In genomic region chr6:31864818-31865204, GRCh38 we compare ENCODE assay signal across 19 cellular contexts. TPM values are rescaled to one million over a fixed set of nuclear protein-coding genes. Genes with fewer than 3 reads are reported as not detected.
A peak's percentile ranks its signal among the peaks of the same experiment; 100 is the strongest.
DNase-seq lines count a peak whose midpoint lies in the region; ATAC-seq, FAIRE-seq and TF ChIP-seq lines count a peak whose summit lies in the region.
"Had no signal": no experiment of that assay in that cellular context is flagged by ENCODE, and none has a peak within 500 bp of the region (broad histone marks: within the 10 kb centered on the region; RNA-seq: fewer than 3 reads in every experiment).

No MANE protein-coding gene starts in this region.

- peaks cover 21% of the 10 kb centered on the region in 2 donors for H3K4me1 Mint-ChIP-seq in natural killer cell treated with Interleukin-12 subunit alpha and Interleukin-12 subunit beta and Interleukin-15 and Interleukin-18, amount 100 ng/mL, for 72 hours (ENCODE audit: low read depth in 2 of 2)
- H3K4me1 Mint-ChIP-seq in natural killer cell (peaks cover 20 to 33% of the 10 kb centered on the region in 2 donors), T-helper 17 cell (peaks cover 21% of the 10 kb centered on the region)

- no peak for TF ChIP-seq EP300 in tibial nerve (IDR thresholded peaks at IDR 0.05)

- no peaks in the 10 kb centered on the region for H3K9me3 Mint-ChIP-seq in natural killer cell treated with Interleukin-12 subunit alpha and Interleukin-12 subunit beta and Interleukin-15 and Interleukin-18, amount 100 ng/mL, for 72 hours
- H3K9me3 Mint-ChIP-seq in natural killer cell, result no peaks in the 10 kb centered on the region
- H3K9me3 Mint-ChIP-seq: activated B cell treated with CpG ODN at 0.5 μM for 24 hours; T-helper 1 cell treated with Interleukin-12 subunit alpha and Interleukin-12 subunit beta and Interleukin-4 antibody, amounts not matched to agents 30 μg/mL and 1 μg/mL, for 36 hours had no signal

- WGBS in tibial nerve, 2 donors, result 72 to 80% methylated on average over 8 of the region's 8 CpGs

- ATAC-seq in natural killer cell treated with Interleukin-12 subunit alpha and Interleukin-12 subunit beta and Interleukin-15 and Interleukin-18, amount 100 ng/mL, for 72 hours, result no peak
- ATAC-seq in natural killer cell (no peak), T-helper 17 cell (no peak), HG03039 (IDR thresholded peaks at IDR 0.05; ENCODE audit: unreplicated experiment) (no peak)
- ATAC-seq: gastrocnemius medialis had no signal

- no peaks in the 10 kb centered on the region for H3K27me3 Mint-ChIP-seq in natural killer cell treated with Interleukin-12 subunit alpha and Interleukin-12 subunit beta and Interleukin-15 and Interleukin-18, amount 100 ng/mL, for 72 hours
- H3K27me3 Mint-ChIP-seq in natural killer cell (ENCODE audit: low read depth in 2 of 2) (no peaks in the 10 kb centered on the region), T-helper 17 cell (no peaks in the 10 kb centered on the region)
- H3K27me3 Mint-ChIP-seq: activated B cell treated with CpG ODN at 0.5 μM for 24 hours had no signal

- no peak for DNase-seq in natural killer cell treated with Interleukin-12 subunit alpha and Interleukin-12 subunit beta and Interleukin-15 and Interleukin-18, amount 100 ng/mL, for 72 hours (ENCODE audit: low spot score)
- no peak for DNase-seq in natural killer cell
- DNase-seq in T-helper 17 cell, result no peak
- peak; percentile 39 for DNase-seq in kidney
- DNase-seq in tibial nerve (ENCODE audit: low spot score in 2 of 2), result no peak
- no peak for DNase-seq in AG08395 (ENCODE audit: low spot score)
- DNase-seq in stimulated activated naive CD4-positive, alpha-beta T cell (lab: John Stamatoyannopoulos, UW), result no peak
- DNase-seq: activated B cell treated with CpG ODN at 0.5 μM for 24 hours, adrenal gland, COR-L47, gastrocnemius medialis, NCI-H1417, NCI-H524 treated with DMSO at 0.1 percent for 48 hours had no signal

- TF ChIP-seq POLR2A in tibial nerve (IDR thresholded peaks at IDR 0.05), result no peak

- no peaks in the 10 kb centered on the region for H3K36me3 Mint-ChIP-seq in natural killer cell treated with Interleukin-12 subunit alpha and Interleukin-12 subunit beta and Interleukin-15 and Interleukin-18, amount 100 ng/mL, for 72 hours
- H3K36me3 Mint-ChIP-seq in natural killer cell (no peaks in the 10 kb centered on the region), T-helper 17 cell (ENCODE audit: low read depth) (no peaks in the 10 kb centered on the region)

- H3K4me1 ChIP-seq in kidney (ENCODE audit: control insufficient read depth in 1 of 2, insufficient read depth in 1 of 2, low read depth in 1 of 2, low read length in 2 of 2) (peaks cover 10 to 18% of the 10 kb centered on the region in 2 donors), tibial nerve (peaks cover 0 to 35% (median 16%) of the 10 kb centered on the region in 4 donors)

- peaks cover 6 to 12% of the 10 kb centered on the region in 2 donors for H3K36me3 ChIP-seq in kidney (ENCODE audit: control insufficient read depth in 1 of 2, insufficient read depth in 2 of 2, low read length in 2 of 2)
- peaks cover 0 to 12% (median 0%) of the 10 kb centered on the region in 3 donors for H3K36me3 ChIP-seq in tibial nerve
- H3K36me3 ChIP-seq: cardiac muscle cell had no signal

- intact Hi-C loops in natural killer cell (cut with micrococcal nuclease) (no loop called here), kidney (cut with DNase I) (no loop called here)

- TF ChIP-seq CTCF in natural killer cell (IDR thresholded peaks at IDR 0.05) (no peak), kidney (IDR thresholded peaks at IDR 0.05; ENCODE audit: borderline replicate concordance, extremely low read depth, insufficient read depth) (no peak), tibial nerve (IDR thresholded peaks at IDR 0.05) (no peak)

- H3K27ac ChIP-seq in kidney (ENCODE audit: low read depth in 2 of 2, low read length in 2 of 2), result no peak overlapping the region
- H3K27ac ChIP-seq in tibial nerve, result peak overlapping the region in 3 of 4 donors; percentile 36 to 89 (median 89)

- H3K4me3 Mint-ChIP-seq in natural killer cell treated with Interleukin-12 subunit alpha and Interleukin-12 subunit beta and Interleukin-15 and Interleukin-18, amount 100 ng/mL, for 72 hours, result peak overlapping the region; percentile 99
- H3K4me3 Mint-ChIP-seq in natural killer cell (no peak overlapping the region), T-helper 17 cell (no peak overlapping the region)

- H3K27ac Mint-ChIP-seq in natural killer cell treated with Interleukin-12 subunit alpha and Interleukin-12 subunit beta and Interleukin-15 and Interleukin-18, amount 100 ng/mL, for 72 hours, result no peak overlapping the region
- peak overlapping the region in 1 of 2 donors; percentile 99 for H3K27ac Mint-ChIP-seq in natural killer cell
- peak overlapping the region; percentile 97 for H3K27ac Mint-ChIP-seq in T-helper 17 cell
- H3K27ac Mint-ChIP-seq: activated B cell treated with CpG ODN at 0.5 μM for 24 hours; T-helper 1 cell treated with Interleukin-12 subunit alpha and Interleukin-12 subunit beta and Interleukin-4 antibody, amounts not matched to agents 30 μg/mL and 1 μg/mL, for 36 hours had no signal

- H3K4me3 ChIP-seq in kidney (ENCODE audit: low read length in 2 of 2) (no peak overlapping the region), tibial nerve (no peak overlapping the region)

- no peak for FAIRE-seq in kidney (lab: Jason Lieb, UNC)

- no peaks in the 10 kb centered on the region for H3K27me3 ChIP-seq in tibial nerve
- H3K27me3 ChIP-seq: adrenal gland, cardiac muscle cell, gastrocnemius medialis, right atrium auricular region had no signal

- H3K9ac ChIP-seq in kidney (ENCODE audit: low read length in 2 of 2), result no peak overlapping the region

- no peaks in the 10 kb centered on the region for H3K9me3 ChIP-seq in T-helper 17 cell (ENCODE audit: control insufficient read depth, low read length, poor library complexity, severe bottlenecking)
- H3K9me3 ChIP-seq in kidney (ENCODE audit: control insufficient read depth in 1 of 2, low read length in 2 of 2), result no peaks in the 10 kb centered on the region
- H3K9me3 ChIP-seq in tibial nerve, result no peaks in the 10 kb centered on the region
- H3K9me3 ChIP-seq: adrenal gland, gastrocnemius medialis, right atrium auricular region, thoracic aorta had no signal

RNA-seq across cellular contexts. Expression of gene NEU1, which starts 2.2 kb away (rescaled TPM):
- total RNA-seq in natural killer cell treated with Interleukin-12 subunit alpha and Interleukin-12 subunit beta and Interleukin-15 and Interleukin-18, amount 100 ng/mL, for 72 hours, result 10 to 100 TPM; 37.2 to 46.6 TPM
- total RNA-seq in natural killer cell (10 to 100 TPM; 36.1 to 69.6 (median 51.5) TPM), T-helper 17 cell (10 to 100 TPM; 27.1 to 29.6 TPM), kidney (66.9 TPM), tibial nerve (10 to 100 TPM; 25.8 to 44.6 (median 33.8) TPM)
- 131 TPM for polyA plus RNA-seq in kidney (ENCODE audit: insufficient read depth, low read depth, low replicate concordance)

RNA-seq across cellular contexts. Expression of gene SLC44A4, which starts 14.0 kb away (rescaled TPM):
- not detected for total RNA-seq in natural killer cell treated with Interleukin-12 subunit alpha and Interleukin-12 subunit beta and Interleukin-15 and Interleukin-18, amount 100 ng/mL, for 72 hours
- total RNA-seq in natural killer cell, result under 1 TPM in 1 of 3 donors, not detected in 2; 0.48 TPM
- total RNA-seq in T-helper 17 cell, result under 1 TPM; 0.10 to 0.13 TPM
- 137 TPM for total RNA-seq in kidney
- 37.4 TPM for polyA plus RNA-seq in kidney (ENCODE audit: insufficient read depth, low read depth, low replicate concordance)
- total RNA-seq in tibial nerve, result under 1 TPM in 3 of 4 donors, not detected in 1; 0.22 to 0.84 (median 0.59) TPM
- total RNA-seq: activated B cell treated with CpG ODN at 0.5 μM for 24 hours, cardiac muscle cell, H4, right atrium auricular region had no signal

RNA-seq across cellular contexts. Expression of gene EHMT2, which starts 32.7 kb away (rescaled TPM):
- total RNA-seq in natural killer cell treated with Interleukin-12 subunit alpha and Interleukin-12 subunit beta and Interleukin-15 and Interleukin-18, amount 100 ng/mL, for 72 hours, result 10 to 100 TPM; 34.4 to 69.1 TPM
- total RNA-seq in natural killer cell (10 to 100 TPM; 49.3 to 56.6 (median 55.8) TPM), T-helper 17 cell (10 to 100 TPM; 40.4 to 46.2 TPM), kidney (40.5 TPM), tibial nerve (10 to 100 TPM; 38.2 to 63.9 (median 46.8) TPM)
- polyA plus RNA-seq in kidney (ENCODE audit: insufficient read depth, low read depth, low replicate concordance), result 35.3 TPM

RNA-seq across cellular contexts. Expression of gene ZBTB12, which starts 37.1 kb away (rescaled TPM):
- total RNA-seq in natural killer cell treated with Interleukin-12 subunit alpha and Interleukin-12 subunit beta and Interleukin-15 and Interleukin-18, amount 100 ng/mL, for 72 hours, result 1 to 10 TPM; 1.4 to 2.9 TPM
- total RNA-seq in natural killer cell (under 1 TPM; 0.54 to 0.77 (median 0.63) TPM), T-helper 17 cell (under 1 TPM; 0.50 to 0.96 TPM), kidney (3.4 TPM), tibial nerve (1 to 10 TPM in 3 of 4 donors, under 1 TPM in 1; 0.63 to 3.5 (median 2.9) TPM)
- 2.5 TPM for polyA plus RNA-seq in kidney (ENCODE audit: insufficient read depth, low read depth, low replicate concordance)
- polyA plus RNA-seq: cardiac muscle cell had no signal

RNA-seq across cellular contexts. Expression of gene HSPA1B, which starts 37.3 kb away (rescaled TPM):
- total RNA-seq in natural killer cell treated with Interleukin-12 subunit alpha and Interleukin-12 subunit beta and Interleukin-15 and Interleukin-18, amount 100 ng/mL, for 72 hours, result 100 to 1,000 TPM; 107 to 113 TPM
- 100 to 1,000 TPM in 1 of 3 donors, 10 to 100 TPM in 1, 1 to 10 TPM in 1; 8.5 to 112 (median 15.3) TPM for total RNA-seq in natural killer cell
- 10 to 100 TPM; 18.0 to 20.5 TPM for total RNA-seq in T-helper 17 cell
- 142 TPM for total RNA-seq in kidney
- 175 TPM for polyA plus RNA-seq in kidney (ENCODE audit: insufficient read depth, low read depth, low replicate concordance)
- total RNA-seq in tibial nerve, result 100 to 1,000 TPM; 134 to 186 (median 168) TPM

Comparison
In these comparisons a context has a peak if more than half of its experiments do, and no peak if none do; other contexts are left out.
1. H3K27ac ChIP-seq: peak in tibial nerve (3 of 4); none in kidney (0 of 2).
2. RNA of gene SLC44A4, which starts 14.0 kb away (total RNA-seq): 137 TPM in kidney (single experiment); 0.22 to 0.84 TPM in tibial nerve, 0.10 to 0.13 TPM in T-helper 17 cell, not detected in natural killer cell treated with Interleukin-12 subunit alpha and Interleukin-12 subunit beta and Interleukin-15 and Interleukin-18, amount 100 ng/mL, for 72 hours and 0.48 TPM in natural killer cell; every median in the first group is over 10 times any median in the second.